Comparison of ENCODE assay signal across 2 cellular contexts in genomic region chr5:103582364-103582763, GRCh38.
TF ChIP-seq lines count a peak whose summit lies in the region.

No MANE protein-coding gene starts in this region.

TF ChIP-seq in HCT116, 20 proteins besides CTCF, POLR2A, EP300 and RAD21 (continued from another document):
- TF ChIP-seq, protein P1, sequence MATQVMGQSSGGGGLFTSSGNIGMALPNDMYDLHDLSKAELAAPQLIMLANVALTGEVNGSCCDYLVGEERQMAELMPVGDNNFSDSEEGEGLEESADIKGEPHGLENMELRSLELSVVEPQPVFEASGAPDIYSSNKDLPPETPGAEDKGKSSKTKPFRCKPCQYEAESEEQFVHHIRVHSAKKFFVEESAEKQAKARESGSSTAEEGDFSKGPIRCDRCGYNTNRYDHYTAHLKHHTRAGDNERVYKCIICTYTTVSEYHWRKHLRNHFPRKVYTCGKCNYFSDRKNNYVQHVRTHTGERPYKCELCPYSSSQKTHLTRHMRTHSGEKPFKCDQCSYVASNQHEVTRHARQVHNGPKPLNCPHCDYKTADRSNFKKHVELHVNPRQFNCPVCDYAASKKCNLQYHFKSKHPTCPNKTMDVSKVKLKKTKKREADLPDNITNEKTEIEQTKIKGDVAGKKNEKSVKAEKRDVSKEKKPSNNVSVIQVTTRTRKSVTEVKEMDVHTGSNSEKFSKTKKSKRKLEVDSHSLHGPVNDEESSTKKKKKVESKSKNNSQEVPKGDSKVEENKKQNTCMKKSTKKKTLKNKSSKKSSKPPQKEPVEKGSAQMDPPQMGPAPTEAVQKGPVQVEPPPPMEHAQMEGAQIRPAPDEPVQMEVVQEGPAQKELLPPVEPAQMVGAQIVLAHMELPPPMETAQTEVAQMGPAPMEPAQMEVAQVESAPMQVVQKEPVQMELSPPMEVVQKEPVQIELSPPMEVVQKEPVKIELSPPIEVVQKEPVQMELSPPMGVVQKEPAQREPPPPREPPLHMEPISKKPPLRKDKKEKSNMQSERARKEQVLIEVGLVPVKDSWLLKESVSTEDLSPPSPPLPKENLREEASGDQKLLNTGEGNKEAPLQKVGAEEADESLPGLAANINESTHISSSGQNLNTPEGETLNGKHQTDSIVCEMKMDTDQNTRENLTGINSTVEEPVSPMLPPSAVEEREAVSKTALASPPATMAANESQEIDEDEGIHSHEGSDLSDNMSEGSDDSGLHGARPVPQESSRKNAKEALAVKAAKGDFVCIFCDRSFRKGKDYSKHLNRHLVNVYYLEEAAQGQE (IDR thresholded peaks at IDR 0.05; ENCODE audit: low read depth) = no peak
- no peak for TF ChIP-seq SIN3A (IDR thresholded peaks at IDR 0.05; ENCODE audit: low read depth)
- TF ChIP-seq EZH2phosphoT487 (IDR thresholded peaks at IDR 0.05; ENCODE audit: borderline replicate concordance) = no peak
- TF ChIP-seq ZNF274 (IDR thresholded peaks at IDR 0.05; ENCODE audit: low read depth, low read length) = no peak
- no peak for TF ChIP-seq EZH2 (IDR thresholded peaks at IDR 0.05)
- TF ChIP-seq JUND (IDR thresholded peaks at IDR 0.05) = no peak
- no peak for TF ChIP-seq SRF (IDR thresholded peaks at IDR 0.05; ENCODE audit: low read depth)
- no peak for TF ChIP-seq ZFX (IDR thresholded peaks at IDR 0.05)
- no peak for TF ChIP-seq MAX (IDR thresholded peaks at IDR 0.05)
- TF ChIP-seq SP1 (IDR thresholded peaks at IDR 0.05; ENCODE audit: low read depth) = no peak
- no peak for TF ChIP-seq ELF1 (IDR thresholded peaks at IDR 0.05; ENCODE audit: borderline replicate concordance, low read depth)
- no peak for TF ChIP-seq TCF7L2 (IDR thresholded peaks at IDR 0.05; ENCODE audit: borderline replicate concordance, extremely low read depth, insufficient read depth, insufficient read length)
- TF ChIP-seq FOSL1 (IDR thresholded peaks at IDR 0.05; ENCODE audit: low read depth) = no peak
- no peak for TF ChIP-seq CBX3 (IDR thresholded peaks at IDR 0.05; ENCODE audit: low read depth)
- TF ChIP-seq, protein P2, sequence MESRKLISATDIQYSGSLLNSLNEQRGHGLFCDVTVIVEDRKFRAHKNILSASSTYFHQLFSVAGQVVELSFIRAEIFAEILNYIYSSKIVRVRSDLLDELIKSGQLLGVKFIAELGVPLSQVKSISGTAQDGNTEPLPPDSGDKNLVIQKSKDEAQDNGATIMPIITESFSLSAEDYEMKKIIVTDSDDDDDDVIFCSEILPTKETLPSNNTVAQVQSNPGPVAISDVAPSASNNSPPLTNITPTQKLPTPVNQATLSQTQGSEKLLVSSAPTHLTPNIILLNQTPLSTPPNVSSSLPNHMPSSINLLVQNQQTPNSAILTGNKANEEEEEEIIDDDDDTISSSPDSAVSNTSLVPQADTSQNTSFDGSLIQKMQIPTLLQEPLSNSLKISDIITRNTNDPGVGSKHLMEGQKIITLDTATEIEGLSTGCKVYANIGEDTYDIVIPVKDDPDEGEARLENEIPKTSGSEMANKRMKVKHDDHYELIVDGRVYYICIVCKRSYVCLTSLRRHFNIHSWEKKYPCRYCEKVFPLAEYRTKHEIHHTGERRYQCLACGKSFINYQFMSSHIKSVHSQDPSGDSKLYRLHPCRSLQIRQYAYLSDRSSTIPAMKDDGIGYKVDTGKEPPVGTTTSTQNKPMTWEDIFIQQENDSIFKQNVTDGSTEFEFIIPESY (IDR thresholded peaks at IDR 0.05; ENCODE audit: extremely low read depth, insufficient replicate concordance, low read length) = no peak

TF ChIP-seq in K562, 482 proteins besides CTCF, POLR2A, EP300 and RAD21:
- TF ChIP-seq DEAF1 (CRISPR knock-in tag; IDR thresholded peaks at IDR 0.05) (peak; percentile 45; the same call in 1 of the 2 replicates), ATF1 (CRISPR knock-in tag; IDR thresholded peaks at IDR 0.05) (no peak), ATF1 (tag; IDR thresholded peaks at IDR 0.05) (0 out of 2 replicates have a peak, but pooled peaks have one; percentile 17), TEAD1 (CRISPR knock-in tag; IDR thresholded peaks at IDR 0.05) (no peak), RBM39 (optimal IDR thresholded peaks at IDR 0.05; ENCODE audit: low read depth, low read length) (no peak), SMC3 (conservative IDR thresholded peaks at IDR 0.05; ENCODE audit: insufficient read depth, low read depth, low read length) (peak; percentile 53), CREM (IDR thresholded peaks at IDR 0.05; ENCODE audit: low read depth) (0 out of 2 replicates have a peak, but pooled peaks have one; percentile 24), BDP1 (IDR thresholded peaks at IDR 0.05; ENCODE audit: insufficient read depth, insufficient read length) (no peak)
